8 cellular contexts compared by ENCODE assay signal in the genomic region with DNA sequence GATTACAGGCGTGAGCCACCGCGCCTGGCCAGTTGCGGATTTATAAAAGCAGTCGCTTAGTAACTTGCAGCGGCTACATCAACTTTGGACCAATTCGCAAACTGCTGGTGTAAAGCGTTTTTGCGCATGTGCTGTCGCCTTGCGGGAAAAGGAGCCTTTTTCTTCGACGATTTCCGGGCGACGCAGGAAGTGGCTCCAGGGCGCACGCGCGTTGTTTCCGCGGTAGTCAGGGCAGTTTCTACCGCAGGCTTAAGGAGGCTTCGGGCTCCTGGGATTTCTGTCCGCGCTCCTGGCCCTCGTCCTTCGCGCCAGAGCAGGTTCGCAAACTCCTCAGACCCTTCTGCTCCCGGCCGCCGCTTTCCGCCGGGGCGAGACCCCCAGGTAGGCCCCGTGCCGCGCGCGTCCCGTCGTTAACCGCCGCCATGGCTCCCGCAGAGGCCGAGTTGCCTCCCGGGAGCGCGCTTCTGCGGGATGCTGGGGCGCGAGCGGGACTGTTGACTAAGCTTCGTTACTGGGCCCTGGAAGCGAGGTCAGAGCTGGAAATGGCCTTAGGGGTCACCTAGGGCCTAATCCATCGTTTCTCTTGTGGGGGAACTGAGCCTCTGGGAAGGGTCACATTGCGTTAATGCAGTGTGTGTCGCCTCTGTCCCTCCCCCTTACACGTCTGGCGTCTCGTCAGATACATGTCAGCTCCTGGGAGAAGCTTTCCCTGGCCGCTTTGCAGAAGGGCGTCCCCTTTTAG. TPM values are rescaled to one million over a fixed set of nuclear protein-coding genes. Genes with fewer than 3 reads are reported as not detected.
DNase-seq lines count a peak whose midpoint lies in the region; ATAC-seq and TF ChIP-seq lines count a peak whose summit lies in the region.

A gene with protein sequence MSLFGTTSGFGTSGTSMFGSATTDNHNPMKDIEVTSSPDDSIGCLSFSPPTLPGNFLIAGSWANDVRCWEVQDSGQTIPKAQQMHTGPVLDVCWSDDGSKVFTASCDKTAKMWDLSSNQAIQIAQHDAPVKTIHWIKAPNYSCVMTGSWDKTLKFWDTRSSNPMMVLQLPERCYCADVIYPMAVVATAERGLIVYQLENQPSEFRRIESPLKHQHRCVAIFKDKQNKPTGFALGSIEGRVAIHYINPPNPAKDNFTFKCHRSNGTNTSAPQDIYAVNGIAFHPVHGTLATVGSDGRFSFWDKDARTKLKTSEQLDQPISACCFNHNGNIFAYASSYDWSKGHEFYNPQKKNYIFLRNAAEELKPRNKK (plus strand): TSS at position 214 of the 742 bp plus-strand sequence. CDS start 2,784 bp downstream, outside the sequence.

- TF ChIP-seq CTCF in cardiac muscle cell (IDR thresholded peaks at IDR 0.05; ENCODE audit: low read depth, low read length): no peak
- TF ChIP-seq CTCF in parathyroid adenoma (IDR thresholded peaks at IDR 0.05): peak; percentile 12
- no peak for TF ChIP-seq CTCF in tibial artery (IDR thresholded peaks at IDR 0.05)

- peak within 1 kb of the TSS; percentile 95 for H3K9ac ChIP-seq in parathyroid adenoma

- H3K27ac ChIP-seq in cardiac muscle cell: peak within 1 kb of the TSS; percentile 88
- H3K27ac ChIP-seq in parathyroid adenoma: peak within 1 kb of the TSS; percentile 89
- peak within 1 kb of the TSS; percentile 90 for H3K27ac ChIP-seq in tibial artery

- H3K36me3 ChIP-seq in cardiac muscle cell: peaks cover 3% of the 10 kb centered on the region
- H3K36me3 ChIP-seq in parathyroid adenoma (ENCODE audit: control insufficient read depth, insufficient read depth, low read length): no peaks in the 10 kb centered on the region
- H3K36me3 ChIP-seq in tibial artery: peaks cover 0 to 27% (median 13%) of the 10 kb centered on the region in 3 donors

- peak within 1 kb of the TSS; percentile 95 for H3K4me2 ChIP-seq in parathyroid adenoma (ENCODE audit: low read length)

- peak within 1 kb of the TSS; percentile 89 for H3K4me3 ChIP-seq in GM08714 (ENCODE audit: low read length)
- peak within 1 kb of the TSS; percentile 75 for H3K4me3 ChIP-seq in cardiac muscle cell
- H3K4me3 ChIP-seq in parathyroid adenoma (ENCODE audit: low read depth, low read length): peak within 1 kb of the TSS; percentile 74
- H3K4me3 ChIP-seq in tibial artery: peak within 1 kb of the TSS; percentile 84 to 90

- peak; percentile 86 for ATAC-seq in HG02642 (IDR thresholded peaks at IDR 0.05; ENCODE audit: poor library complexity, unreplicated experiment)

- H3K4me1 ChIP-seq in cardiac muscle cell (ENCODE audit: low read depth): peaks cover 7% of the 10 kb centered on the region
- no peaks in the 10 kb centered on the region for H3K4me1 ChIP-seq in parathyroid adenoma
- peaks cover 0 to 18% (median 10%) of the 10 kb centered on the region in 4 donors for H3K4me1 ChIP-seq in tibial artery

- intact Hi-C loops in tibial artery (cut with DNase I; ENCODE audit: low total_unique reads): no loop called here

- H3K27me3 ChIP-seq in cardiac muscle cell (no peaks in the 10 kb centered on the region), parathyroid adenoma (ENCODE audit: control insufficient read depth, insufficient read depth, low read length) (no peaks in the 10 kb centered on the region), tibial artery (peaks cover 0 to 4% of the 10 kb centered on the region in 2 donors)

- H3K9me3 ChIP-seq in cardiac muscle cell (ENCODE audit: low read depth) (no peaks in the 10 kb centered on the region), parathyroid adenoma (ENCODE audit: control insufficient read depth, low read length) (no peaks in the 10 kb centered on the region), tibial artery (no peaks in the 10 kb centered on the region)

- H3K79me2 ChIP-seq in parathyroid adenoma: peaks cover 3% of the 10 kb centered on the region

- peak within 1 kb of the TSS; percentile 99 for H2AFZ ChIP-seq in parathyroid adenoma

- DNase-seq in NCI-H1417 treated with DMSO at 0.1 percent for 48 hours (lab: John Stamatoyannopoulos, UW): peak; percentile 71
- peak; percentile 84 to 92 for DNase-seq in SW 1271 (lab: John Stamatoyannopoulos, UW)
- peak; percentile 77 for DNase-seq in activated naive CD8-positive, alpha-beta T cell treated with anti-CD3 and anti-CD28 coated beads, Interleukin-2, amount 50 U/mL, for 16 hours (ENCODE audit: low read depth, low spot score)
- DNase-seq in cardiac muscle cell (ENCODE audit: low read depth in 1 of 2, low spot score in 1 of 2): peak; percentile 95
- peak; percentile 89 to 93 for DNase-seq in tibial artery

RNA-seq across cellular contexts. Expression of the gene that starts here (rescaled TPM):
- 34.2 and 46.1 TPM in 2 replicates for total RNA-seq in cardiac muscle cell
- polyA plus RNA-seq in cardiac muscle cell: 72.4 and 74.1 TPM in 2 replicates

Comparison
In these comparisons a context has a peak if more than half of its experiments do, and no peak if none do; other contexts are left out.
1. Peak in every context shown above with its lines: DNase-seq, ATAC-seq, H3K4me3 ChIP-seq and H3K27ac ChIP-seq.